8 cellular contexts compared by ENCODE assay signal in genomic region chr15:70094690-70095311, GRCh38.
A peak's percentile ranks its signal among the peaks of the same experiment; 100 is the strongest.
DNase-seq lines count a peak whose midpoint lies in the region; ATAC-seq and TF ChIP-seq lines count a peak whose summit lies in the region.

No MANE protein-coding gene starts in this region.

- H3K9me3 Mint-ChIP-seq in nephron: no peaks in the 10 kb centered on the region

- no peak for ATAC-seq in GM18909 (IDR thresholded peaks at IDR 0.05; ENCODE audit: poor library complexity, unreplicated experiment)
- ATAC-seq in HG02973 (IDR thresholded peaks at IDR 0.05; ENCODE audit: unreplicated experiment): no peak

- H3K36me3 Mint-ChIP-seq in nephron (ENCODE audit: low read depth): peaks cover 45% of the 10 kb centered on the region

- H3K4me3 ChIP-seq in GM06990 (replicated peaks; ENCODE audit: low read depth, low read length): peak overlapping the region; percentile 94
- H3K4me3 ChIP-seq in coronary artery: peak overlapping the region; percentile 94

- H3K27ac Mint-ChIP-seq in nephron: peak overlapping the region; percentile 36 to 80 (median 67)

- peaks cover 7% of the 10 kb centered on the region for H3K36me3 ChIP-seq in GM06990 (ENCODE audit: control insufficient read depth, insufficient read depth, low read length)

- H3K27ac ChIP-seq in coronary artery: peak overlapping the region; percentile 89 to 97

- peak overlapping the region; percentile 92 to 99 (median 98) for H3K4me3 Mint-ChIP-seq in nephron

- no peaks in the 10 kb centered on the region for H3K27me3 Mint-ChIP-seq in nephron (ENCODE audit: low read depth)

- DNase-seq in GM06990 (ENCODE audit: extremely low read depth, insufficient read length): no peak
- peak; percentile 73 for DNase-seq in NCI-H748 (lab: John Stamatoyannopoulos, UW; ENCODE audit: unreplicated experiment)
- DNase-seq in coronary artery (ENCODE audit: low spot score): no peak
- no peak for DNase-seq in head of caudate nucleus
- no peak for DNase-seq in EL

- intact Hi-C loops in head of caudate nucleus (cut with DNase I): loop anchor here (10.0 kb wide), 1 partner anchor 520 kb away; no protein-coding TSS in a partner anchor

- H3K27me3 ChIP-seq in GM06990 (replicated peaks; ENCODE audit: control insufficient read depth, insufficient read depth, low read length): no peaks in the 10 kb centered on the region

- peaks cover 61% of the 10 kb centered on the region for H3K4me1 Mint-ChIP-seq in nephron

- TF ChIP-seq CTCF in GM06990 (IDR thresholded peaks at IDR 0.05; ENCODE audit: insufficient read depth, low read length, poor library complexity, severe bottlenecking) (no peak), coronary artery (IDR thresholded peaks at IDR 0.05) (no peak), nephron (IDR thresholded peaks at IDR 0.05; ENCODE audit: unreplicated experiment in 3 of 3) (no peak)
